ENCODE assay signal across 11 cellular contexts in genomic region chr6:163708459-163708858, GRCh38.
DNase-seq lines count a peak whose midpoint lies in the region; ATAC-seq and TF ChIP-seq lines count a peak whose summit lies in the region.
"Had no signal": no experiment of that assay in that cellular context is flagged by ENCODE, and none has a peak within 500 bp of the region (broad histone marks: within the 10 kb centered on the region; RNA-seq: fewer than 3 reads in every experiment).

No MANE protein-coding gene starts in this region.

- POLR2A ChIA-PET in OCI-LY7 (lab: Charles Lee), result interaction anchor here (0.6 to 5.0 kb wide), 11 partner anchors 10 to 93 kb away, joined by 3 to 38 read pairs (median 5); no protein-coding TSS in a partner anchor
- POLR2A ChIA-PET in activated CD4-positive, alpha-beta T cell treated with anti-CD3 and anti-CD28 coated beads for 36 hours (lab: Charles Lee), result no interaction called here

- H3K4me3 Mint-ChIP-seq in activated CD4-positive, alpha-beta T cell treated with anti-CD3 and anti-CD28 coated beads for 36 hours, result no peak overlapping the region
- H3K4me3 Mint-ChIP-seq: activated CD8-positive, alpha-beta T cell treated with anti-CD3 and anti-CD28 coated beads for 36 hours; CD4-positive, alpha-beta memory T cell had no signal

- ATAC-seq in GM19452 (IDR thresholded peaks at IDR 0.05; ENCODE audit: unreplicated experiment), result peak; percentile 55
- ATAC-seq in HG02970 (IDR thresholded peaks at IDR 0.05; ENCODE audit: low FRiP score, unreplicated experiment), result peak; percentile 39
- ATAC-seq in activated CD4-positive, alpha-beta T cell treated with anti-CD3 and anti-CD28 coated beads for 36 hours, result no peak
- ATAC-seq: activated CD8-positive, alpha-beta T cell treated with anti-CD3 and anti-CD28 coated beads for 36 hours had no signal

- no TSS peak for BruUV-seq in OCI-LY7 (replicated peaks; lab: Mats Ljungman, UMichigan)

- H3K4me2 ChIP-seq in OCI-LY7 (ENCODE audit: low read length), result peak overlapping the region; percentile 70

- H3K9me2 ChIP-seq in OCI-LY7 (ENCODE audit: insufficient read depth, low read length), result no peaks in the 10 kb centered on the region

- no peaks in the 10 kb centered on the region for H3K9me3 Mint-ChIP-seq in activated CD4-positive, alpha-beta T cell treated with anti-CD3 and anti-CD28 coated beads for 36 hours (ENCODE audit: low read depth)
- H3K9me3 Mint-ChIP-seq: activated CD8-positive, alpha-beta T cell treated with anti-CD3 and anti-CD28 coated beads for 36 hours had no signal

- peak overlapping the region; percentile 73 for H3K27ac ChIP-seq in OCI-LY7 (ENCODE audit: low read depth, low read length, poor library complexity, severe bottlenecking)

- peak; percentile 63 for DNase-seq in GM13976 (ENCODE audit: low spot score)
- no peak for DNase-seq in OCI-LY7 (ENCODE audit: low spot score)
- no peak for DNase-seq in DMS 273 treated with DMSO at 0.1 percent for 48 hours (lab: John Stamatoyannopoulos, UW)
- DNase-seq in stimulated activated naive CD4-positive, alpha-beta T cell (lab: John Stamatoyannopoulos, UW), result no peak
- DNase-seq in activated CD4-positive, alpha-beta T cell treated with anti-CD3 and anti-CD28 coated beads for 36 hours, result no peak
- no peak for DNase-seq in medulla oblongata (ENCODE audit: extremely low spot score)
- DNase-seq: activated CD8-positive, alpha-beta T cell treated with anti-CD3 and anti-CD28 coated beads for 36 hours; CD4-positive, alpha-beta memory T cell; SHP77 treated with DMSO at 0.1 percent for 48 hours had no signal

- CTCF ChIA-PET in OCI-LY7 (lab: Charles Lee; ENCODE audit: unreplicated experiment), result interaction anchor here (1.8 kb wide), 1 partner anchor 10 kb away, joined by 6 read pairs; no protein-coding TSS in a partner anchor
- CTCF ChIA-PET in activated CD4-positive, alpha-beta T cell treated with anti-CD3 and anti-CD28 coated beads for 36 hours (lab: Charles Lee), result no interaction called here

- in situ Hi-C loops in GM13976 (cut with MboI; ENCODE audit: low sequenced_read_pairs, unreplicated experiment), result no loop called here

- no peaks in the 10 kb centered on the region for H3K79me2 ChIP-seq in OCI-LY7 (ENCODE audit: insufficient read depth, low read depth, low read length)

- H3K4me1 Mint-ChIP-seq in activated CD4-positive, alpha-beta T cell treated with anti-CD3 and anti-CD28 coated beads for 36 hours, result no peaks in the 10 kb centered on the region

- intact Hi-C loops in OCI-LY7 (cut with micrococcal nuclease; ENCODE audit: unreplicated experiment), result loop anchor here (2.0 kb wide), 1 partner anchor 106 kb away; no protein-coding TSS in a partner anchor
- intact Hi-C loops in activated CD4-positive, alpha-beta T cell treated with anti-CD3 and anti-CD28 coated beads for 36 hours (cut with DNase I, micrococcal nuclease), result no loop called here

- TF ChIP-seq CTCF in GM13976 (IDR thresholded peaks at IDR 0.05; ENCODE audit: borderline replicate concordance, control extremely low read depth, extremely low read depth, insufficient read depth, missing control alignments), result no peak
- TF ChIP-seq CTCF in OCI-LY7 (conservative IDR thresholded peaks at IDR 0.05; ENCODE audit: low read length), result no peak

- H3K36me3 Mint-ChIP-seq in activated CD4-positive, alpha-beta T cell treated with anti-CD3 and anti-CD28 coated beads for 36 hours (ENCODE audit: low read depth), result no peaks in the 10 kb centered on the region
- H3K36me3 Mint-ChIP-seq: CD4-positive, alpha-beta memory T cell had no signal

- H3K27ac Mint-ChIP-seq in activated CD4-positive, alpha-beta T cell treated with anti-CD3 and anti-CD28 coated beads for 36 hours, result no peak overlapping the region
- H3K27ac Mint-ChIP-seq: activated CD8-positive, alpha-beta T cell treated with anti-CD3 and anti-CD28 coated beads for 36 hours; CD4-positive, alpha-beta memory T cell had no signal

- peak overlapping the region; percentile 74; the same call in 1 of the 2 replicates for H2AFZ ChIP-seq in OCI-LY7 (ENCODE audit: low read length)

- no peaks in the 10 kb centered on the region; the same call in 1 of the 2 replicates for H3K36me3 ChIP-seq in OCI-LY7 (ENCODE audit: insufficient read depth, low read length)

- H4K20me1 ChIP-seq in OCI-LY7 (ENCODE audit: insufficient read depth, low read length), result no peaks in the 10 kb centered on the region

- no peak overlapping the region for H3K4me3 ChIP-seq in OCI-LY7 (ENCODE audit: low read depth, low read length, poor library complexity, severe bottlenecking)

- H3K27me3 Mint-ChIP-seq in activated CD4-positive, alpha-beta T cell treated with anti-CD3 and anti-CD28 coated beads for 36 hours, result peaks cover 5% of the 10 kb centered on the region
- H3K27me3 Mint-ChIP-seq: activated CD8-positive, alpha-beta T cell treated with anti-CD3 and anti-CD28 coated beads for 36 hours had no signal

- H3K4me1 ChIP-seq in OCI-LY7 (ENCODE audit: insufficient read depth, low read length, poor library complexity, severe bottlenecking), result peaks cover 97% of the 10 kb centered on the region

- no peaks in the 10 kb centered on the region for H3K9me3 ChIP-seq in OCI-LY7 (ENCODE audit: low read length)
